1 cellular context compared by ENCODE assay signal in the genomic region with DNA sequence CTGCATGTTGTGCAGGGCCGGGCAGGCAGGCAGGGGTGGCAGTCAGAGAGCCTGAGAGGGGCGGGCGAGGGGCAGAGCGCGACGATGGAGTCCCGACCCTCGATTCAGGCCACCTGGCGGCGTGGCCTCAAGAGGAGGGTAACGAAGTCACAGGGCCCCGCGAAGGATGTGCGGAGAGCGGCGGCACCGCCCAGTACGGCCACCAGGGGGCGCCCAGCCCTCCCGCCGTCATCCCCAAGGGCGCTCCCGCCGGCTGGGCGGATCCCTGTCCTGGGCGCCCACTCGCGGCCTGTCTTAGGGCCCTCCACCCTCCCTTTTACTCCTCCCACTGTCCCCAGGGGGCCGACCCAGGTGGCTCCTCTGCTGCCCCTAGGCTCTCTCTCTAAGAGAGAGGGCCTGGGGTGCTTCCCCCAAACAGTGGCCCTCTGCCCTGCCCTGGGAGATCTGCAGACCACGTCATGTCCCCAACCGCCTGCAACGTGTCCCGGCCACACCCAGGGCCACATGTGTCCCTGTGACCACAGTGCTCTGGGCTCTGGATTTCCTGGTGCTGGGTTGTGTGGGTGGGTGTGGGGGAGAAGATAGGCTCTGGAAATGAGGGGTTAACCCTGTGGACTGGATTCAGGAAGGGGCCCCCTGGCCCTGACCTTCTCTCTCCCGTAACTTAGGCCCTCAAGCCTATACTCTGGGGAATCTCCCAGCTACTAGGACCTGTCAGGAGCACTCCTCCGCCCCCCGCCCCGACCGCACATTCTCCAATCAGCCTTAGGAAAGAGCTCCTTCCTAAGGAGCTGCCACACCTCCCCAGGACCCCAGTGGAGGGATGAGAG.
A peak's percentile ranks its signal among the peaks of the same experiment; 100 is the strongest.
TF ChIP-seq lines count a peak whose summit lies in the region.

No MANE protein-coding gene starts in this region.

TF ChIP-seq in K562, 482 proteins besides CTCF, POLR2A, EP300 and RAD21 (continued from another document and continues in another):
- TF ChIP-seq, protein P1, sequence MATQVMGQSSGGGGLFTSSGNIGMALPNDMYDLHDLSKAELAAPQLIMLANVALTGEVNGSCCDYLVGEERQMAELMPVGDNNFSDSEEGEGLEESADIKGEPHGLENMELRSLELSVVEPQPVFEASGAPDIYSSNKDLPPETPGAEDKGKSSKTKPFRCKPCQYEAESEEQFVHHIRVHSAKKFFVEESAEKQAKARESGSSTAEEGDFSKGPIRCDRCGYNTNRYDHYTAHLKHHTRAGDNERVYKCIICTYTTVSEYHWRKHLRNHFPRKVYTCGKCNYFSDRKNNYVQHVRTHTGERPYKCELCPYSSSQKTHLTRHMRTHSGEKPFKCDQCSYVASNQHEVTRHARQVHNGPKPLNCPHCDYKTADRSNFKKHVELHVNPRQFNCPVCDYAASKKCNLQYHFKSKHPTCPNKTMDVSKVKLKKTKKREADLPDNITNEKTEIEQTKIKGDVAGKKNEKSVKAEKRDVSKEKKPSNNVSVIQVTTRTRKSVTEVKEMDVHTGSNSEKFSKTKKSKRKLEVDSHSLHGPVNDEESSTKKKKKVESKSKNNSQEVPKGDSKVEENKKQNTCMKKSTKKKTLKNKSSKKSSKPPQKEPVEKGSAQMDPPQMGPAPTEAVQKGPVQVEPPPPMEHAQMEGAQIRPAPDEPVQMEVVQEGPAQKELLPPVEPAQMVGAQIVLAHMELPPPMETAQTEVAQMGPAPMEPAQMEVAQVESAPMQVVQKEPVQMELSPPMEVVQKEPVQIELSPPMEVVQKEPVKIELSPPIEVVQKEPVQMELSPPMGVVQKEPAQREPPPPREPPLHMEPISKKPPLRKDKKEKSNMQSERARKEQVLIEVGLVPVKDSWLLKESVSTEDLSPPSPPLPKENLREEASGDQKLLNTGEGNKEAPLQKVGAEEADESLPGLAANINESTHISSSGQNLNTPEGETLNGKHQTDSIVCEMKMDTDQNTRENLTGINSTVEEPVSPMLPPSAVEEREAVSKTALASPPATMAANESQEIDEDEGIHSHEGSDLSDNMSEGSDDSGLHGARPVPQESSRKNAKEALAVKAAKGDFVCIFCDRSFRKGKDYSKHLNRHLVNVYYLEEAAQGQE (CRISPR knock-in tag; IDR thresholded peaks at IDR 0.05; ENCODE audit: low read depth), result peak; percentile 79
- TF ChIP-seq BRCA1 (IDR thresholded peaks at IDR 0.05), result no peak
- TF ChIP-seq BRCA1 (CRISPR knock-in tag; IDR thresholded peaks at IDR 0.05), result no peak
- TF ChIP-seq KLF13 (tag; IDR thresholded peaks at IDR 0.05; ENCODE audit: borderline replicate concordance, low read depth), result peak; percentile 51; the same call in 1 of the 2 replicates
- peak; percentile 44 for TF ChIP-seq NFRKB (IDR thresholded peaks at IDR 0.05; ENCODE audit: low read depth)
- TF ChIP-seq, protein P2, sequence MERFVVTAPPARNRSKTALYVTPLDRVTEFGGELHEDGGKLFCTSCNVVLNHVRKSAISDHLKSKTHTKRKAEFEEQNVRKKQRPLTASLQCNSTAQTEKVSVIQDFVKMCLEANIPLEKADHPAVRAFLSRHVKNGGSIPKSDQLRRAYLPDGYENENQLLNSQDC (CRISPR knock-in tag; IDR thresholded peaks at IDR 0.05), result no peak
- 0 out of 2 replicates have a peak, but pooled peaks have one; percentile 61 for TF ChIP-seq ESRRB (CRISPR knock-in tag; IDR thresholded peaks at IDR 0.05; ENCODE audit: borderline replicate concordance)
- TF ChIP-seq SAFB (IDR thresholded peaks at IDR 0.05; ENCODE audit: borderline replicate concordance, low read depth, low read length), result peak; percentile 89
- peak; percentile 86; the same call in 1 of the 2 replicates for TF ChIP-seq HLTF (IDR thresholded peaks at IDR 0.05)
- TF ChIP-seq CREM (IDR thresholded peaks at IDR 0.05; ENCODE audit: low read depth), result peak; percentile 83
- TF ChIP-seq NCOA2 (IDR thresholded peaks at IDR 0.05; ENCODE audit: partially characterized antibody in 2 of 2), result no peak
- TF ChIP-seq TBP (optimal IDR thresholded peaks at IDR 0.05; ENCODE audit: low read depth, low read length), result peak; percentile 17
- TF ChIP-seq FOXJ2 (tag; IDR thresholded peaks at IDR 0.05), result no peak
- TF ChIP-seq, protein P3, sequence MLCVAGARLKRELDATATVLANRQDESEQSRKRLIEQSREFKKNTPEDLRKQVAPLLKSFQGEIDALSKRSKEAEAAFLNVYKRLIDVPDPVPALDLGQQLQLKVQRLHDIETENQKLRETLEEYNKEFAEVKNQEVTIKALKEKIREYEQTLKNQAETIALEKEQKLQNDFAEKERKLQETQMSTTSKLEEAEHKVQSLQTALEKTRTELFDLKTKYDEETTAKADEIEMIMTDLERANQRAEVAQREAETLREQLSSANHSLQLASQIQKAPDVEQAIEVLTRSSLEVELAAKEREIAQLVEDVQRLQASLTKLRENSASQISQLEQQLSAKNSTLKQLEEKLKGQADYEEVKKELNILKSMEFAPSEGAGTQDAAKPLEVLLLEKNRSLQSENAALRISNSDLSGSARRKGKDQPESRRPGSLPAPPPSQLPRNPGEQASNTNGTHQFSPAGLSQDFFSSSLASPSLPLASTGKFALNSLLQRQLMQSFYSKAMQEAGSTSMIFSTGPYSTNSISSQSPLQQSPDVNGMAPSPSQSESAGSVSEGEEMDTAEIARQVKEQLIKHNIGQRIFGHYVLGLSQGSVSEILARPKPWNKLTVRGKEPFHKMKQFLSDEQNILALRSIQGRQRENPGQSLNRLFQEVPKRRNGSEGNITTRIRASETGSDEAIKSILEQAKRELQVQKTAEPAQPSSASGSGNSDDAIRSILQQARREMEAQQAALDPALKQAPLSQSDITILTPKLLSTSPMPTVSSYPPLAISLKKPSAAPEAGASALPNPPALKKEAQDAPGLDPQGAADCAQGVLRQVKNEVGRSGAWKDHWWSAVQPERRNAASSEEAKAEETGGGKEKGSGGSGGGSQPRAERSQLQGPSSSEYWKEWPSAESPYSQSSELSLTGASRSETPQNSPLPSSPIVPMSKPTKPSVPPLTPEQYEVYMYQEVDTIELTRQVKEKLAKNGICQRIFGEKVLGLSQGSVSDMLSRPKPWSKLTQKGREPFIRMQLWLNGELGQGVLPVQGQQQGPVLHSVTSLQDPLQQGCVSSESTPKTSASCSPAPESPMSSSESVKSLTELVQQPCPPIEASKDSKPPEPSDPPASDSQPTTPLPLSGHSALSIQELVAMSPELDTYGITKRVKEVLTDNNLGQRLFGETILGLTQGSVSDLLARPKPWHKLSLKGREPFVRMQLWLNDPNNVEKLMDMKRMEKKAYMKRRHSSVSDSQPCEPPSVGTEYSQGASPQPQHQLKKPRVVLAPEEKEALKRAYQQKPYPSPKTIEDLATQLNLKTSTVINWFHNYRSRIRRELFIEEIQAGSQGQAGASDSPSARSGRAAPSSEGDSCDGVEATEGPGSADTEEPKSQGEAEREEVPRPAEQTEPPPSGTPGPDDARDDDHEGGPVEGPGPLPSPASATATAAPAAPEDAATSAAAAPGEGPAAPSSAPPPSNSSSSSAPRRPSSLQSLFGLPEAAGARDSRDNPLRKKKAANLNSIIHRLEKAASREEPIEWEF (CRISPR knock-in tag; IDR thresholded peaks at IDR 0.05), result 0 out of 2 replicates have a peak, but pooled peaks have one; percentile 68
- TF ChIP-seq, protein P4, sequence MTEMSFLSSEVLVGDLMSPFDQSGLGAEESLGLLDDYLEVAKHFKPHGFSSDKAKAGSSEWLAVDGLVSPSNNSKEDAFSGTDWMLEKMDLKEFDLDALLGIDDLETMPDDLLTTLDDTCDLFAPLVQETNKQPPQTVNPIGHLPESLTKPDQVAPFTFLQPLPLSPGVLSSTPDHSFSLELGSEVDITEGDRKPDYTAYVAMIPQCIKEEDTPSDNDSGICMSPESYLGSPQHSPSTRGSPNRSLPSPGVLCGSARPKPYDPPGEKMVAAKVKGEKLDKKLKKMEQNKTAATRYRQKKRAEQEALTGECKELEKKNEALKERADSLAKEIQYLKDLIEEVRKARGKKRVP (CRISPR knock-in tag; IDR thresholded peaks at IDR 0.05), result no peak
- TF ChIP-seq, protein P5, sequence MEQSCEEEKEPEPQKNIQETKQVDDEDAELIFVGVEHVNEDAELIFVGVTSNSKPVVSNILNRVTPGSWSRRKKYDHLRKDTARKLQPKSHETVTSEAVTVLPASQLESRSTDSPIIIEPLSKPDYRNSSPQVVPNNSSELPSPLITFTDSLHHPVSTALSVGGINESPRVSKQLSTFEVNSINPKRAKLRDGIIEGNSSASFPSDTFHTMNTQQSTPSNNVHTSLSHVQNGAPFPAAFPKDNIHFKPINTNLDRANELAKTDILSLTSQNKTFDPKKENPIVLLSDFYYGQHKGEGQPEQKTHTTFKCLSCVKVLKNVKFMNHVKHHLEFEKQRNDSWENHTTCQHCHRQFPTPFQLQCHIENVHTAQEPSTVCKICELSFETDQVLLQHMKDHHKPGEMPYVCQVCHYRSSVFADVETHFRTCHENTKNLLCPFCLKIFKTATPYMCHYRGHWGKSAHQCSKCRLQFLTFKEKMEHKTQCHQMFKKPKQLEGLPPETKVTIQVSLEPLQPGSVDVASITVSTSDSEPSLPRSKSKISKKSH (CRISPR knock-in tag; IDR thresholded peaks at IDR 0.05), result no peak
- TF ChIP-seq MXI1 (IDR thresholded peaks at IDR 0.05; ENCODE audit: low read depth, low read length), result no peak
- peak; percentile 61 for TF ChIP-seq TAF7 (tag; IDR thresholded peaks at IDR 0.05)
- TF ChIP-seq BCOR (IDR thresholded peaks at IDR 0.05), result 0 out of 2 replicates have a peak, but pooled peaks have one; percentile 34
- no peak for TF ChIP-seq SRSF9 (IDR thresholded peaks at IDR 0.05; ENCODE audit: borderline replicate concordance, low read depth, low read length)
- TF ChIP-seq JUN (IDR thresholded peaks at IDR 0.05; ENCODE audit: borderline replicate concordance, low read depth, low read length), result peak; percentile 52
- TF ChIP-seq JUN (CRISPR knock-in tag; IDR thresholded peaks at IDR 0.05; ENCODE audit: borderline replicate concordance), result no peak
- TF ChIP-seq ZNF134 (CRISPR knock-in tag; conservative IDR thresholded peaks at IDR 0.05), result 0 out of 2 replicates have a peak, but pooled peaks have one; percentile 29
- peak; percentile 53; the same call in 1 of the 2 replicates for TF ChIP-seq MTA1 (IDR thresholded peaks at IDR 0.05; ENCODE audit: borderline replicate concordance)
- TF ChIP-seq MAFF (IDR thresholded peaks at IDR 0.05; ENCODE audit: low read length), result no peak
- TF ChIP-seq CCNT2 (IDR thresholded peaks at IDR 0.05; ENCODE audit: borderline replicate concordance, extremely low read depth, insufficient read length, low read depth, low read length), result peak; percentile 83
- no peak for TF ChIP-seq ZNF79 (CRISPR knock-in tag; IDR thresholded peaks at IDR 0.05; ENCODE audit: low read depth)
- TF ChIP-seq, protein P6, sequence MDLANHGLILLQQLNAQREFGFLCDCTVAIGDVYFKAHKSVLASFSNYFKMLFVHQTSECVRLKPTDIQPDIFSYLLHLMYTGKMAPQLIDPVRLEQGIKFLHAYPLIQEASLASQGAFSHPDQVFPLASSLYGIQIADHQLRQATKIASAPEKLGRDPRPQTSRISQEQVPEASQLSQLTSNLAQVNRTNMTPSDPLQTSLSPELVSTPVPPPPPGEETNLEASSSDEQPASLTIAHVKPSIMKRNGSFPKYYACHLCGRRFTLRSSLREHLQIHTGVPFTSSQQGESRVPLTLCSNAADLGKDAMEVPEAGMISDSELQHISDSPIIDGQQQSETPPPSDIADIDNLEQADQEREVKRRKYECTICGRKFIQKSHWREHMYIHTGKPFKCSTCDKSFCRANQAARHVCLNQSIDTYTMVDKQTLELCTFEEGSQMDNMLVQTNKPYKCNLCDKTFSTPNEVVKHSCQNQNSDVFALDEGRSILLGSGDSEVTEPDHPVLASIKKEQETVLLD (IDR thresholded peaks at IDR 0.05), result peak; percentile 66; the same call in 1 of the 2 replicates
- TF ChIP-seq, protein P7, sequence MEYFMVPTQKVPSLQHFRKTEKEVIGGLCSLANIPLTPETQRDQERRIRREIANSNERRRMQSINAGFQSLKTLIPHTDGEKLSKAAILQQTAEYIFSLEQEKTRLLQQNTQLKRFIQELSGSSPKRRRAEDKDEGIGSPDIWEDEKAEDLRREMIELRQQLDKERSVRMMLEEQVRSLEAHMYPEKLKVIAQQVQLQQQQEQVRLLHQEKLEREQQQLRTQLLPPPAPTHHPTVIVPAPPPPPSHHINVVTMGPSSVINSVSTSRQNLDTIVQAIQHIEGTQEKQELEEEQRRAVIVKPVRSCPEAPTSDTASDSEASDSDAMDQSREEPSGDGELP (CRISPR knock-in tag; IDR thresholded peaks at IDR 0.05; ENCODE audit: borderline replicate concordance), result peak; percentile 89; the same call in 1 of the 2 replicates
- no peak for TF ChIP-seq ZKSCAN1 (IDR thresholded peaks at IDR 0.05; ENCODE audit: low read depth, low read length)
- TF ChIP-seq, protein P8, sequence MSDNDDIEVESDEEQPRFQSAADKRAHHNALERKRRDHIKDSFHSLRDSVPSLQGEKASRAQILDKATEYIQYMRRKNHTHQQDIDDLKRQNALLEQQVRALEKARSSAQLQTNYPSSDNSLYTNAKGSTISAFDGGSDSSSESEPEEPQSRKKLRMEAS (CRISPR knock-in tag; IDR thresholded peaks at IDR 0.05), result peak; percentile 78
- TF ChIP-seq MYBL2 (IDR thresholded peaks at IDR 0.05; ENCODE audit: low read depth), result no peak
- TF ChIP-seq MYBL2 (CRISPR knock-in tag; IDR thresholded peaks at IDR 0.05; ENCODE audit: borderline replicate concordance), result 0 out of 2 replicates have a peak, but pooled peaks have one; percentile 73
- TF ChIP-seq ZNF586 (CRISPR knock-in tag; conservative IDR thresholded peaks at IDR 0.05), result no peak; the same call in 1 of the 2 replicates
- TF ChIP-seq, protein P9, sequence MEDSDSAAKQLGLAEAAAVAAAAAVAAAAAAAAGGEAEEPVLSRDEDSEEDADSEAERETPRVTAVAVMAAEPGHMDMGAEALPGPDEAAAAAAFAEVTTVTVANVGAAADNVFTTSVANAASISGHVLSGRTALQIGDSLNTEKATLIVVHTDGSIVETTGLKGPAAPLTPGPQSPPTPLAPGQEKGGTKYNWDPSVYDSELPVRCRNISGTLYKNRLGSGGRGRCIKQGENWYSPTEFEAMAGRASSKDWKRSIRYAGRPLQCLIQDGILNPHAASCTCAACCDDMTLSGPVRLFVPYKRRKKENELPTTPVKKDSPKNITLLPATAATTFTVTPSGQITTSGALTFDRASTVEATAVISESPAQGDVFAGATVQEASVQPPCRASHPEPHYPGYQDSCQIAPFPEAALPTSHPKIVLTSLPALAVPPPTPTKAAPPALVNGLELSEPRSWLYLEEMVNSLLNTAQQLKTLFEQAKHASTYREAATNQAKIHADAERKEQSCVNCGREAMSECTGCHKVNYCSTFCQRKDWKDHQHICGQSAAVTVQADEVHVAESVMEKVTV (CRISPR knock-in tag; IDR thresholded peaks at IDR 0.05), result peak; percentile 66
- no peak for TF ChIP-seq CAMTA2 (CRISPR knock-in tag; conservative IDR thresholded peaks at IDR 0.05)
- TF ChIP-seq, protein P10, sequence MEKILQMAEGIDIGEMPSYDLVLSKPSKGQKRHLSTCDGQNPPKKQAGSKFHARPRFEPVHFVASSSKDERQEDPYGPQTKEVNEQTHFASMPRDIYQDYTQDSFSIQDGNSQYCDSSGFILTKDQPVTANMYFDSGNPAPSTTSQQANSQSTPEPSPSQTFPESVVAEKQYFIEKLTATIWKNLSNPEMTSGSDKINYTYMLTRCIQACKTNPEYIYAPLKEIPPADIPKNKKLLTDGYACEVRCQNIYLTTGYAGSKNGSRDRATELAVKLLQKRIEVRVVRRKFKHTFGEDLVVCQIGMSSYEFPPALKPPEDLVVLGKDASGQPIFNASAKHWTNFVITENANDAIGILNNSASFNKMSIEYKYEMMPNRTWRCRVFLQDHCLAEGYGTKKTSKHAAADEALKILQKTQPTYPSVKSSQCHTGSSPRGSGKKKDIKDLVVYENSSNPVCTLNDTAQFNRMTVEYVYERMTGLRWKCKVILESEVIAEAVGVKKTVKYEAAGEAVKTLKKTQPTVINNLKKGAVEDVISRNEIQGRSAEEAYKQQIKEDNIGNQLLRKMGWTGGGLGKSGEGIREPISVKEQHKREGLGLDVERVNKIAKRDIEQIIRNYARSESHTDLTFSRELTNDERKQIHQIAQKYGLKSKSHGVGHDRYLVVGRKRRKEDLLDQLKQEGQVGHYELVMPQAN (IDR thresholded peaks at IDR 0.05; ENCODE audit: borderline replicate concordance), result peak; percentile 81; the same call in 1 of the 2 replicates
